ENCODE assay signal across 1 cellular context in genomic region chr18:79772108-79772864, GRCh38.
TF ChIP-seq lines count a peak whose summit lies in the region.

No MANE protein-coding gene starts in this region.

TF ChIP-seq in K562, 482 proteins besides CTCF, POLR2A, EP300 and RAD21:
- TF ChIP-seq KAT2B (IDR thresholded peaks at IDR 0.05; ENCODE audit: low read depth, low read length) = no peak
- TF ChIP-seq EGR1 (conservative IDR thresholded peaks at IDR 0.05) = peak; percentile 31; the same call in 1 of the 2 replicates
